ENCODE assay signal across 1 cellular context in genomic region chr19:3524075-3524842, GRCh38.
TF ChIP-seq lines count a peak whose summit lies in the region.

No MANE protein-coding gene starts in this region.

TF ChIP-seq in K562, 482 proteins besides CTCF, POLR2A, EP300 and RAD21:
- TF ChIP-seq POLR2G (IDR thresholded peaks at IDR 0.05; ENCODE audit: low read depth, low read length) (0 out of 2 replicates have a peak, but pooled peaks have one; percentile 28), ZNF507 (tag; conservative IDR thresholded peaks at IDR 0.05) (no peak), ZNF263 (CRISPR knock-in tag; IDR thresholded peaks at IDR 0.05; ENCODE audit: borderline replicate concordance) (no peak), NFATC3 (IDR thresholded peaks at IDR 0.05) (no peak), KLF6 (CRISPR knock-in tag; IDR thresholded peaks at IDR 0.05; ENCODE audit: borderline replicate concordance) (no peak), SMAD2 (IDR thresholded peaks at IDR 0.05; ENCODE audit: low read depth, low read length) (no peak)
